In the genomic region with DNA sequence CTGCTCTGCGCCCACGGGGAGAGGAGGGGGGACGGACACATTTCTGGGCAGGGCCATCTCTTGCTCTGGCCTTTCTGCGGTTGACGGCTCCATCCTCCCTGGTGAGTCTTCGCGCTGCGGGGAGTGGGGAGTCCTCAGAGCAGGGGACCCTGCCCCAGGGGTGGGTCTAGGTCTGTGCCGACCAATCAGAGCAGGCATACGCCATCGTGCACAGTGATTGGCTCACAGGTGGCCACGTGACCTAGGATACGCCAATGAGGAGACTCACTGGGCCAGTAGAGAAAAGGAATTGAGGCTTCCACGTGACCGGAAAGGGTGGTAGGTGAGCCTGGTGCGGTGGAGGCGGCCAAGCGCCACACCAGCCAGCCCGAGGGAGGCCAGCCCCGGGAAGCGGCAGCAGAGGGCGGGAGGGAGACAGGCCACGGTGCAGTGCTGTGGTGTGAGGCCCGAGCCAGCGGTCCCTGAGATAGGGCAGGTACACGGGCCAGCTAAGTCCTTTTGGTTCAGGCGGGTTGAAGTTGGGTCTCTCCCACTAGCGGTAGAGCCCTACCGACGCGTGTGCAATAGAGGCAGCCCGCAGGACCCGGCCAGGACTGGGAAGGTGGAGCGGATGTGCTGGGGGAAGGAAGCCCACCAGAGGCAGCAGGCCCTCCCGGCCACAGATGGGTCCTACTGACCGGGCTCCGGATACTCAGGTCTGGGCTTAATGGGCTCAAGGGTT, we compare ENCODE assay signal across 1 cellular context.
TF ChIP-seq lines count a peak whose summit lies in the region.

No MANE protein-coding gene starts in this region.

TF ChIP-seq in GM23338, 12 proteins besides CTCF, POLR2A, EP300 and RAD21 (continued from another document):
- TF ChIP-seq, protein P1, sequence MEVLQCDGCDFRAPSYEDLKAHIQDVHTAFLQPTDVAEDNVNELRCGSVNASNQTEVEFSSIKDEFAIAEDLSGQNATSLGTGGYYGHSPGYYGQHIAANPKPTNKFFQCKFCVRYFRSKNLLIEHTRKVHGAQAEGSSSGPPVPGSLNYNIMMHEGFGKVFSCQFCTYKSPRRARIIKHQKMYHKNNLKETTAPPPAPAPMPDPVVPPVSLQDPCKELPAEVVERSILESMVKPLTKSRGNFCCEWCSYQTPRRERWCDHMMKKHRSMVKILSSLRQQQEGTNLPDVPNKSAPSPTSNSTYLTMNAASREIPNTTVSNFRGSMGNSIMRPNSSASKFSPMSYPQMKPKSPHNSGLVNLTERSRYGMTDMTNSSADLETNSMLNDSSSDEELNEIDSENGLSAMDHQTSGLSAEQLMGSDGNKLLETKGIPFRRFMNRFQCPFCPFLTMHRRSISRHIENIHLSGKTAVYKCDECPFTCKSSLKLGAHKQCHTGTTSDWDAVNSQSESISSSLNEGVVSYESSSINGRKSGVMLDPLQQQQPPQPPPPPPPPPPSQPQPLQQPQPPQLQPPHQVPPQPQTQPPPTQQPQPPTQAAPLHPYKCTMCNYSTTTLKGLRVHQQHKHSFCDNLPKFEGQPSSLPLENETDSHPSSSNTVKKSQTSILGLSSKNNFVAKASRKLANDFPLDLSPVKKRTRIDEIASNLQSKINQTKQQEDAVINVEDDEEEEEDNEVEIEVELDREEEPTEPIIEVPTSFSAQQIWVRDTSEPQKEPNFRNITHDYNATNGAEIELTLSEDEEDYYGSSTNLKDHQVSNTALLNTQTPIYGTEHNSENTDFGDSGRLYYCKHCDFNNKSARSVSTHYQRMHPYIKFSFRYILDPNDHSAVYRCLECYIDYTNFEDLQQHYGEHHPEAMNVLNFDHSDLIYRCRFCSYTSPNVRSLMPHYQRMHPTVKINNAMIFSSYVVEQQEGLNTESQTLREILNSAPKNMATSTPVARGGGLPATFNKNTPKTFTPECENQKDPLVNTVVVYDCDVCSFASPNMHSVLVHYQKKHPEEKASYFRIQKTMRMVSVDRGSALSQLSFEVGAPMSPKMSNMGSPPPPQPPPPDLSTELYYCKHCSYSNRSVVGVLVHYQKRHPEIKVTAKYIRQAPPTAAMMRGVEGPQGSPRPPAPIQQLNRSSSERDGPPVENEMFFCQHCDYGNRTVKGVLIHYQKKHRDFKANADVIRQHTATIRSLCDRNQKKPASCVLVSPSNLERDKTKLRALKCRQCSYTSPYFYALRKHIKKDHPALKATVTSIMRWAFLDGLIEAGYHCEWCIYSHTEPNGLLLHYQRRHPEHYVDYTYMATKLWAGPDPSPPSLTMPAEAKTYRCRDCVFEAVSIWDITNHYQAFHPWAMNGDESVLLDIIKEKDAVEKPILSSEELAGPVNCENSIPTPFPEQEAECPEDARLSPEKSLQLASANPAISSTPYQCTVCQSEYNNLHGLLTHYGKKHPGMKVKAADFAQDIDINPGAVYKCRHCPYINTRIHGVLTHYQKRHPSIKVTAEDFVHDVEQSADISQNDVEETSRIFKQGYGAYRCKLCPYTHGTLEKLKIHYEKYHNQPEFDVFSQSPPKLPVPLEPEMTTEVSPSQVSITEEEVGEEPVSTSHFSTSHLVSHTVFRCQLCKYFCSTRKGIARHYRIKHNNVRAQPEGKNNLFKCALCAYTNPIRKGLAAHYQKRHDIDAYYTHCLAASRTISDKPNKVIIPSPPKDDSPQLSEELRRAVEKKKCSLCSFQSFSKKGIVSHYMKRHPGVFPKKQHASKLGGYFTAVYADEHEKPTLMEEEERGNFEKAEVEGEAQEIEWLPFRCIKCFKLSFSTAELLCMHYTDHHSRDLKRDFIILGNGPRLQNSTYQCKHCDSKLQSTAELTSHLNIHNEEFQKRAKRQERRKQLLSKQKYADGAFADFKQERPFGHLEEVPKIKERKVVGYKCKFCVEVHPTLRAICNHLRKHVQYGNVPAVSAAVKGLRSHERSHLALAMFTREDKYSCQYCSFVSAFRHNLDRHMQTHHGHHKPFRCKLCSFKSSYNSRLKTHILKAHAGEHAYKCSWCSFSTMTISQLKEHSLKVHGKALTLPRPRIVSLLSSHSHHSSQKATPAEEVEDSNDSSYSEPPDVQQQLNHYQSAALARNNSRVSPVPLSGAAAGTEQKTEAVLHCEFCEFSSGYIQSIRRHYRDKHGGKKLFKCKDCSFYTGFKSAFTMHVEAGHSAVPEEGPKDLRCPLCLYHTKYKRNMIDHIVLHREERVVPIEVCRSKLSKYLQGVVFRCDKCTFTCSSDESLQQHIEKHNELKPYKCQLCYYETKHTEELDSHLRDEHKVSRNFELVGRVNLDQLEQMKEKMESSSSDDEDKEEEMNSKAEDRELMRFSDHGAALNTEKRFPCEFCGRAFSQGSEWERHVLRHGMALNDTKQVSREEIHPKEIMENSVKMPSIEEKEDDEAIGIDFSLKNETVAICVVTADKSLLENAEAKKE (CRISPR knock-in tag; IDR thresholded peaks at IDR 0.05) = no peak
- TF ChIP-seq ZNF331 (CRISPR knock-in tag; IDR thresholded peaks at IDR 0.05; ENCODE audit: low read depth) (no peak), CREB1 (CRISPR knock-in tag; IDR thresholded peaks at IDR 0.05; ENCODE audit: low read depth) (no peak), STAT1 (IDR thresholded peaks at IDR 0.05; ENCODE audit: unreplicated experiment) (no peak), NANOG (IDR thresholded peaks at IDR 0.05; ENCODE audit: borderline replicate concordance) (no peak)
- TF ChIP-seq, protein P2, sequence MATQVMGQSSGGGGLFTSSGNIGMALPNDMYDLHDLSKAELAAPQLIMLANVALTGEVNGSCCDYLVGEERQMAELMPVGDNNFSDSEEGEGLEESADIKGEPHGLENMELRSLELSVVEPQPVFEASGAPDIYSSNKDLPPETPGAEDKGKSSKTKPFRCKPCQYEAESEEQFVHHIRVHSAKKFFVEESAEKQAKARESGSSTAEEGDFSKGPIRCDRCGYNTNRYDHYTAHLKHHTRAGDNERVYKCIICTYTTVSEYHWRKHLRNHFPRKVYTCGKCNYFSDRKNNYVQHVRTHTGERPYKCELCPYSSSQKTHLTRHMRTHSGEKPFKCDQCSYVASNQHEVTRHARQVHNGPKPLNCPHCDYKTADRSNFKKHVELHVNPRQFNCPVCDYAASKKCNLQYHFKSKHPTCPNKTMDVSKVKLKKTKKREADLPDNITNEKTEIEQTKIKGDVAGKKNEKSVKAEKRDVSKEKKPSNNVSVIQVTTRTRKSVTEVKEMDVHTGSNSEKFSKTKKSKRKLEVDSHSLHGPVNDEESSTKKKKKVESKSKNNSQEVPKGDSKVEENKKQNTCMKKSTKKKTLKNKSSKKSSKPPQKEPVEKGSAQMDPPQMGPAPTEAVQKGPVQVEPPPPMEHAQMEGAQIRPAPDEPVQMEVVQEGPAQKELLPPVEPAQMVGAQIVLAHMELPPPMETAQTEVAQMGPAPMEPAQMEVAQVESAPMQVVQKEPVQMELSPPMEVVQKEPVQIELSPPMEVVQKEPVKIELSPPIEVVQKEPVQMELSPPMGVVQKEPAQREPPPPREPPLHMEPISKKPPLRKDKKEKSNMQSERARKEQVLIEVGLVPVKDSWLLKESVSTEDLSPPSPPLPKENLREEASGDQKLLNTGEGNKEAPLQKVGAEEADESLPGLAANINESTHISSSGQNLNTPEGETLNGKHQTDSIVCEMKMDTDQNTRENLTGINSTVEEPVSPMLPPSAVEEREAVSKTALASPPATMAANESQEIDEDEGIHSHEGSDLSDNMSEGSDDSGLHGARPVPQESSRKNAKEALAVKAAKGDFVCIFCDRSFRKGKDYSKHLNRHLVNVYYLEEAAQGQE (IDR thresholded peaks at IDR 0.05; ENCODE audit: unreplicated experiment) = no peak
